Comparison of ENCODE assay signal across 2 cellular contexts in genomic region chr7:59079-59825, GRCh38.
TF ChIP-seq lines count a peak whose summit lies in the region.

No MANE protein-coding gene starts in this region.

TF ChIP-seq in HepG2, 621 proteins besides CTCF, POLR2A, EP300 and RAD21:
- TF ChIP-seq HOXA7 (CRISPR knock-in tag; IDR thresholded peaks at IDR 0.05): no peak
- TF ChIP-seq SP4 (CRISPR knock-in tag; IDR thresholded peaks at IDR 0.05): no peak
- TF ChIP-seq KMT2B (CRISPR knock-in tag; IDR thresholded peaks at IDR 0.05): no peak
- no peak for TF ChIP-seq ZNF451 (CRISPR knock-in tag; IDR thresholded peaks at IDR 0.05)
- no peak for TF ChIP-seq AGO2 (optimal IDR thresholded peaks at IDR 0.05; ENCODE audit: low read depth, low read length)
- TF ChIP-seq FOXK1 (CRISPR knock-in tag; IDR thresholded peaks at IDR 0.05; ENCODE audit: borderline replicate concordance, low read depth): no peak
- TF ChIP-seq ZNF770 (CRISPR knock-in tag; IDR thresholded peaks at IDR 0.05): no peak
- no peak for TF ChIP-seq HOXA3 (CRISPR knock-in tag; IDR thresholded peaks at IDR 0.05)
- TF ChIP-seq MED8 (CRISPR knock-in tag; IDR thresholded peaks at IDR 0.05; ENCODE audit: insufficient replicate concordance): no peak
- TF ChIP-seq UBTF (CRISPR knock-in tag; IDR thresholded peaks at IDR 0.05): no peak
- TF ChIP-seq ZNF234 (CRISPR knock-in tag; conservative IDR thresholded peaks at IDR 0.05): no peak
- TF ChIP-seq BRCA1 (CRISPR knock-in tag; IDR thresholded peaks at IDR 0.05): no peak
- no peak for TF ChIP-seq BRD4 (CRISPR knock-in tag; IDR thresholded peaks at IDR 0.05)
- TF ChIP-seq SATB2 (CRISPR knock-in tag; IDR thresholded peaks at IDR 0.05): no peak
- no peak for TF ChIP-seq HNF4G (IDR thresholded peaks at IDR 0.05; ENCODE audit: borderline replicate concordance, low read depth, low read length)
- no peak for TF ChIP-seq HNF4G (CRISPR knock-in tag; IDR thresholded peaks at IDR 0.05; ENCODE audit: borderline replicate concordance, low read depth)
- TF ChIP-seq NRL (CRISPR knock-in tag; IDR thresholded peaks at IDR 0.05; ENCODE audit: borderline replicate concordance): no peak
- TF ChIP-seq YEATS2 (CRISPR knock-in tag; IDR thresholded peaks at IDR 0.05; ENCODE audit: borderline replicate concordance): no peak
- no peak for TF ChIP-seq ZKSCAN5 (CRISPR knock-in tag; IDR thresholded peaks at IDR 0.05)
- no peak for TF ChIP-seq ZFP36L1 (CRISPR knock-in tag; IDR thresholded peaks at IDR 0.05)

TF ChIP-seq in H1, 55 proteins besides CTCF, POLR2A, EP300 and RAD21:
- no peak for TF ChIP-seq ZNF274 (IDR thresholded peaks at IDR 0.05; ENCODE audit: borderline replicate concordance, extremely low read depth, low read length)
- TF ChIP-seq SIRT6 (IDR thresholded peaks at IDR 0.05; ENCODE audit: low read length): no peak
- TF ChIP-seq SIN3A (conservative IDR thresholded peaks at IDR 0.05 in 1 of 2, IDR thresholded peaks at IDR 0.05 in 1 of 2; ENCODE audit: low read depth in 1 of 2, low read length in 2 of 2): no peak
- no peak for TF ChIP-seq CTBP2 (IDR thresholded peaks at IDR 0.05; ENCODE audit: borderline replicate concordance, insufficient read depth, insufficient read length, low read length)
- peak; percentile 42; the same call in 1 of the 2 replicates for TF ChIP-seq MAX (IDR thresholded peaks at IDR 0.05)
- TF ChIP-seq RNF2 (IDR thresholded peaks at IDR 0.05; ENCODE audit: borderline replicate concordance, low read depth, low read length, missing control alignments, poor library complexity, severe bottlenecking): no peak
- TF ChIP-seq TBP (IDR thresholded peaks at IDR 0.05; ENCODE audit: low read depth, low read length): 0 out of 2 replicates have a peak, but pooled peaks have one; percentile 13
- TF ChIP-seq CREB1 (IDR thresholded peaks at IDR 0.05): no peak
- no peak for TF ChIP-seq CHD2 (IDR thresholded peaks at IDR 0.05; ENCODE audit: low read length)
- TF ChIP-seq BRCA1 (IDR thresholded peaks at IDR 0.05; ENCODE audit: low read depth, low read length): no peak
- no peak for TF ChIP-seq CBX5 (IDR thresholded peaks at IDR 0.05; ENCODE audit: low read depth, low read length)
- TF ChIP-seq ASH2L (IDR thresholded peaks at IDR 0.05; ENCODE audit: low read length): no peak
- no peak for TF ChIP-seq ATF2 (IDR thresholded peaks at IDR 0.05; ENCODE audit: low read length)
